ENCODE assay signal across 11 cellular contexts in genomic region chr11:110076388-110076965, GRCh38. TPM values are rescaled to one million over a fixed set of nuclear protein-coding genes. Genes with fewer than 3 reads are reported as not detected.
DNase-seq lines count a peak whose midpoint lies in the region; ATAC-seq and TF ChIP-seq lines count a peak whose summit lies in the region.
"Had no signal": no experiment of that assay in that cellular context is flagged by ENCODE, and none has a peak within 500 bp of the region (broad histone marks: within the 10 kb centered on the region; RNA-seq: fewer than 3 reads in every experiment).

No MANE protein-coding gene starts in this region.

- DNase-seq in NCI-H82 (lab: John Stamatoyannopoulos, UW) (peak; percentile 8), NCI-H82 treated with DMSO at 0.1 percent for 48 hours (lab: John Stamatoyannopoulos, UW; ENCODE audit: unreplicated experiment) (no peak), retina (peak; percentile 36), sigmoid colon (no peak), AG08395 (ENCODE audit: low spot score) (no peak)
- no peak for DNase-seq in stimulated activated naive CD4-positive, alpha-beta T cell treated with Interleukin-2 at 50 U/mL for 16 hours (lab: John Stamatoyannopoulos, UW)
- DNase-seq: activated CD8-positive, alpha-beta memory T cell treated with anti-CD3 and anti-CD28 coated beads, Interleukin-2, amount 50 U/mL, for 4 hours; NCI-H510A had no signal

- TF ChIP-seq CTCF in VCaP (conservative IDR thresholded peaks at IDR 0.05) (no peak), sigmoid colon (IDR thresholded peaks at IDR 0.05) (no peak)

- no peak for TF ChIP-seq EP300 in sigmoid colon (IDR thresholded peaks at IDR 0.05)

- peak; percentile 53 for ATAC-seq in HG03354 (IDR thresholded peaks at IDR 0.05; ENCODE audit: poor library complexity, severe bottlenecking, unreplicated experiment)

- TF ChIP-seq POLR2A in sigmoid colon (IDR thresholded peaks at IDR 0.05): no peak

- intact Hi-C loops in sigmoid colon (cut with DNase I): no loop called here

- H3K4me3 ChIP-seq in sigmoid colon: no peak overlapping the region
- H3K4me3 ChIP-seq: thoracic aorta had no signal

- H3K4me1 ChIP-seq in sigmoid colon: peaks cover 0 to 6% (median 0%) of the 10 kb centered on the region in 4 donors

- H3K27ac ChIP-seq in VCaP (peak overlapping the region; percentile 91), sigmoid colon (no peak overlapping the region)
- H3K27ac ChIP-seq: thoracic aorta had no signal

- no peaks in the 10 kb centered on the region for H3K36me3 ChIP-seq in sigmoid colon
- H3K36me3 ChIP-seq: thoracic aorta had no signal

- H3K9me3 ChIP-seq in sigmoid colon: peaks cover 0 to 3% (median 0%) of the 10 kb centered on the region in 4 donors

- WGBS in sigmoid colon, 2 donors: 10 to 22% methylated on average over 7 of the region's 7 CpGs

- no peaks in the 10 kb centered on the region for H3K27me3 ChIP-seq in sigmoid colon

RNA-seq across cellular contexts. Expression of gene ZC3H12C, which starts 16.7 kb away (rescaled TPM):
- total RNA-seq in sigmoid colon: 10 to 100 TPM; 16.4 to 21.7 (median 18.8) TPM
- polyA plus RNA-seq in sigmoid colon: 1 to 10 TPM; 1.8 to 3.9 (median 3.7) TPM

Comparison
In these comparisons a context has a peak if more than half of its experiments do, and no peak if none do; other contexts are left out.
1. DNase-seq: peak in NCI-H82 (single experiment) and retina (single experiment); none in NCI-H82 treated with DMSO at 0.1 percent for 48 hours (single experiment), sigmoid colon (single experiment), AG08395 (single experiment) and stimulated activated naive CD4-positive, alpha-beta T cell treated with Interleukin-2 at 50 U/mL for 16 hours (single experiment).